1 cellular context compared by ENCODE assay signal in the genomic region with DNA sequence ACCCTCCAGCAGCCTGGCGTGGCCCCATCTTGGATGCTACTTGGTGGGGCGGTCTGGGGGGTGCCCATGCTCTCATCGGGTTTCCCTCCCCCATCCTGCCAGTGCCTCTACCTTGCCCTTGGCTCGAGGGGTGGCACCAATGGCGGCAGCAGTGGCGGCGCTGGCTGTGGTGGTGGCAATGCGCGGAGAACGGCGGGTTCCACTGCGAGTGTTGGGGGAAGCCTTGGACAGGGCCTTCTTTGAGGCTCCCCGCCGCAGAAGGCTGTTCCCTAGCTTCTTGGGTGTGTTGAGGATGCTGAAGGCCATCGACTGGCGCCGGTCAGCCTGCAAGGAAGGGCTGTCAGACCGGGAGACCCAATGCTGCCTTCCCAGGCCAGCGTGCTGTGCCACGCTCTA.
TF ChIP-seq lines count a peak whose summit lies in the region.

No MANE protein-coding gene starts in this region.

TF ChIP-seq in K562, 482 proteins besides CTCF, POLR2A, EP300 and RAD21 (continued from another document):
- TF ChIP-seq, protein P1, sequence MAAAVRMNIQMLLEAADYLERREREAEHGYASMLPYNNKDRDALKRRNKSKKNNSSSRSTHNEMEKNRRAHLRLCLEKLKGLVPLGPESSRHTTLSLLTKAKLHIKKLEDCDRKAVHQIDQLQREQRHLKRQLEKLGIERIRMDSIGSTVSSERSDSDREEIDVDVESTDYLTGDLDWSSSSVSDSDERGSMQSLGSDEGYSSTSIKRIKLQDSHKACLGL (CRISPR knock-in tag; IDR thresholded peaks at IDR 0.05; ENCODE audit: borderline replicate concordance, poor library complexity, severe bottlenecking) = no peak
- TF ChIP-seq, protein P2, sequence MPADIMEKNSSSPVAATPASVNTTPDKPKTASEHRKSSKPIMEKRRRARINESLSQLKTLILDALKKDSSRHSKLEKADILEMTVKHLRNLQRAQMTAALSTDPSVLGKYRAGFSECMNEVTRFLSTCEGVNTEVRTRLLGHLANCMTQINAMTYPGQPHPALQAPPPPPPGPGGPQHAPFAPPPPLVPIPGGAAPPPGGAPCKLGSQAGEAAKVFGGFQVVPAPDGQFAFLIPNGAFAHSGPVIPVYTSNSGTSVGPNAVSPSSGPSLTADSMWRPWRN (IDR thresholded peaks at IDR 0.05; ENCODE audit: low read depth) = no peak
- TF ChIP-seq EZH2 (IDR thresholded peaks at IDR 0.05; ENCODE audit: borderline replicate concordance, low read depth, low read length) (no peak), CBFB (CRISPR knock-in tag; IDR thresholded peaks at IDR 0.05) (no peak), ARID1B (IDR thresholded peaks at IDR 0.05) (no peak), HDAC8 (tag; IDR thresholded peaks at IDR 0.05) (no peak), RBM22 (IDR thresholded peaks at IDR 0.05; ENCODE audit: low read depth, low read length, poor library complexity, severe bottlenecking) (peak; percentile 85), XRCC5 (IDR thresholded peaks at IDR 0.05; ENCODE audit: low read depth, low read length) (no peak), HCFC1 (IDR thresholded peaks at IDR 0.05; ENCODE audit: low read depth, low read length) (no peak), EGR1 (conservative IDR thresholded peaks at IDR 0.05) (no peak), PRPF4 (IDR thresholded peaks at IDR 0.05; ENCODE audit: insufficient read depth, low read depth, low read length, poor library complexity, severe bottlenecking) (no peak), CBFA2T2 (conservative IDR thresholded peaks at IDR 0.05) (no peak)
- TF ChIP-seq, protein P3, sequence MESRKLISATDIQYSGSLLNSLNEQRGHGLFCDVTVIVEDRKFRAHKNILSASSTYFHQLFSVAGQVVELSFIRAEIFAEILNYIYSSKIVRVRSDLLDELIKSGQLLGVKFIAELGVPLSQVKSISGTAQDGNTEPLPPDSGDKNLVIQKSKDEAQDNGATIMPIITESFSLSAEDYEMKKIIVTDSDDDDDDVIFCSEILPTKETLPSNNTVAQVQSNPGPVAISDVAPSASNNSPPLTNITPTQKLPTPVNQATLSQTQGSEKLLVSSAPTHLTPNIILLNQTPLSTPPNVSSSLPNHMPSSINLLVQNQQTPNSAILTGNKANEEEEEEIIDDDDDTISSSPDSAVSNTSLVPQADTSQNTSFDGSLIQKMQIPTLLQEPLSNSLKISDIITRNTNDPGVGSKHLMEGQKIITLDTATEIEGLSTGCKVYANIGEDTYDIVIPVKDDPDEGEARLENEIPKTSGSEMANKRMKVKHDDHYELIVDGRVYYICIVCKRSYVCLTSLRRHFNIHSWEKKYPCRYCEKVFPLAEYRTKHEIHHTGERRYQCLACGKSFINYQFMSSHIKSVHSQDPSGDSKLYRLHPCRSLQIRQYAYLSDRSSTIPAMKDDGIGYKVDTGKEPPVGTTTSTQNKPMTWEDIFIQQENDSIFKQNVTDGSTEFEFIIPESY (CRISPR knock-in tag; IDR thresholded peaks at IDR 0.05) = peak; percentile 11; the same call in 1 of the 2 replicates
- TF ChIP-seq, protein P4, sequence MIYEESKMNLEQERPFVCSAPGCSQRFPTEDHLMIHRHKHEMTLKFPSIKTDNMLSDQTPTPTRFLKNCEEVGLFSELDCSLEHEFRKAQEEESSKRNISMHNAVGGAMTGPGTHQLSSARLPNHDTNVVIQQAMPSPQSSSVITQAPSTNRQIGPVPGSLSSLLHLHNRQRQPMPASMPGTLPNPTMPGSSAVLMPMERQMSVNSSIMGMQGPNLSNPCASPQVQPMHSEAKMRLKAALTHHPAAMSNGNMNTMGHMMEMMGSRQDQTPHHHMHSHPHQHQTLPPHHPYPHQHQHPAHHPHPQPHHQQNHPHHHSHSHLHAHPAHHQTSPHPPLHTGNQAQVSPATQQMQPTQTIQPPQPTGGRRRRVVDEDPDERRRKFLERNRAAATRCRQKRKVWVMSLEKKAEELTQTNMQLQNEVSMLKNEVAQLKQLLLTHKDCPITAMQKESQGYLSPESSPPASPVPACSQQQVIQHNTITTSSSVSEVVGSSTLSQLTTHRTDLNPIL (CRISPR knock-in tag; IDR thresholded peaks at IDR 0.05) = no peak
- TF ChIP-seq, protein P5, sequence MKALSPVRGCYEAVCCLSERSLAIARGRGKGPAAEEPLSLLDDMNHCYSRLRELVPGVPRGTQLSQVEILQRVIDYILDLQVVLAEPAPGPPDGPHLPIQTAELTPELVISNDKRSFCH (CRISPR knock-in tag; IDR thresholded peaks at IDR 0.05) = no peak
- TF ChIP-seq, protein P5 (tag; IDR thresholded peaks at IDR 0.05) = no peak
